ENCODE assay signal across 8 cellular contexts in the genomic region with DNA sequence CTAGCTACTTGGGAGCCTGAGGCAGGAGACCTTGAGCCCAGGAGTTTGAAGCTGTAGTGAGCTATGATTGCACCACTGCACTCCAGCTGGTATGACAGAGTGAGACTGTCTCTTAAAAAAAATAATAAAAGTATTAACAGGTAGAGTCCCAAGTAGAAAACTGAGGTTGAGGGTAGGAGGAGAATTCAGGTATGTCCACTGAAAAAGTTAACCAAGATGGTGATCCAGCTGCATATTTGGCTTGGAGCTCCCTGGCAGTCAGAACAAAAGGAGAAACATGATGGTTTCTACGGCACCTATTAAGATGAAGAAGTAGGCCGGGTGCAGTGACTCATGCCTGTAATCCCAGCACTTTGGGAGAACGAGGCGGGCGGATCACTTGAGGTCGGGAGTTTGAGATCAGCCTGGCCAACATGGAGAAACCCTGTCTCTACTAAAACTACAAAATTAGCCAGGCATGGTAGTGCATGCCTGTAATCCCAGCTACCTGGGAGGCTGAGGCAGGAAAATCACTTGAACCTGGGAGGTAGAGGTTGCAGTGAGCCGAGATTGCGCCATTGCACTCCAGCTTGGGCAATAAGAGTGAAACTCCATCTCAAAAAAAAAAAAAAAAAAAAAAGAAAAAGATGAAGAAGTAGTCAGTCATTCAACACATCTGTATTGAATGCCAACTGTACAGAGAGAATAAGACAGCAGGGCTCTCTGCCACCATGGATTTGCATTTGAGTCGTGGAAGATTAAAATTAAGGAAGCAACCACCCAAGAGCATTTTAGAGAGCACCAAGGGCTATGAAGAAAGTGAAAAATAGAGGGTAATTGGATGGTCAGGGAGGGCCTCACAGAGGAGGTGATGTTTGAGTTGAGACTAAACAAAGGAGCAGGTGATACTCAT. TPM values are rescaled to one million over a fixed set of nuclear protein-coding genes. Genes with fewer than 3 reads are reported as not detected.
DNase-seq lines count a peak whose midpoint lies in the region; ATAC-seq and TF ChIP-seq lines count a peak whose summit lies in the region.
"Not testable (repeated sequence)": the region's sequence is repeated elsewhere in the genome, so short reads cannot be mapped to it uniquely, and the experiment has no call there.

No MANE protein-coding gene starts in this region.

- H3K27ac ChIP-seq in breast epithelium (peak overlapping the region; percentile 84), esophagus squamous epithelium (peak overlapping the region; percentile 83 to 88 (median 86))

- intact Hi-C loops in CD14-positive monocyte (cut with micrococcal nuclease), result loop anchor here in 1 of 2 donors (10.0 kb wide), 1 partner anchor 521 kb away; no protein-coding TSS in a partner anchor
- intact Hi-C loops in breast epithelium (cut with DNase I; ENCODE audit: low total_unique reads); esophagus squamous epithelium (cut with DNase I): not testable (repeated sequence)

- WGBS in esophagus squamous epithelium, 2 donors, result 26 to 50% methylated on average over 7 to 8 of the region's 9 CpGs

- H3K27ac Mint-ChIP-seq in CD14-positive monocyte (peak overlapping the region; percentile 76 to 93 (median 90)), osteocyte (ENCODE audit: unreplicated experiment) (peak overlapping the region; percentile 13)
- peak overlapping the region; percentile 16 for H3K27ac Mint-ChIP-seq in stimulated activated memory B cell treated with anti-CD40 and anti-IgM and Interleukin-4, amounts not matched to agents 10 μg/mL and 1 μg/mL and 100 μg/mL, for 72 hours

- not testable (repeated sequence) for TF ChIP-seq POLR2A in breast epithelium (IDR thresholded peaks at IDR 0.05); esophagus squamous epithelium (IDR thresholded peaks at IDR 0.05)

- not testable (repeated sequence) for H3K9me3 Mint-ChIP-seq in CD14-positive monocyte; osteocyte (ENCODE audit: unreplicated experiment); stimulated activated memory B cell treated with anti-CD40 and anti-IgM and Interleukin-4, amounts not matched to agents 10 μg/mL and 1 μg/mL and 100 μg/mL, for 72 hours

- H3K27me3 ChIP-seq in breast epithelium, esophagus squamous epithelium: not testable (repeated sequence)

- H3K4me1 Mint-ChIP-seq in CD14-positive monocyte, result peaks cover 36% of the 10 kb centered on the region
- peaks cover 37% of the 10 kb centered on the region for H3K4me1 Mint-ChIP-seq in osteocyte (ENCODE audit: unreplicated experiment)
- H3K4me1 Mint-ChIP-seq in stimulated activated memory B cell treated with anti-CD40 and anti-IgM and Interleukin-4, amounts not matched to agents 10 μg/mL and 1 μg/mL and 100 μg/mL, for 72 hours, result not testable (repeated sequence)

- peak overlapping the region; percentile 56 to 77 for H3K4me3 Mint-ChIP-seq in CD14-positive monocyte
- not testable (repeated sequence) for H3K4me3 Mint-ChIP-seq in osteocyte (ENCODE audit: unreplicated experiment); stimulated activated memory B cell treated with anti-CD40 and anti-IgM and Interleukin-4, amounts not matched to agents 10 μg/mL and 1 μg/mL and 100 μg/mL, for 72 hours

- peak; percentile 62 for DNase-seq in CD14-positive monocyte (ENCODE audit: low spot score)
- DNase-seq in M059J (ENCODE audit: low read depth), result peak; percentile 63
- DNase-seq in SIG-M5 treated with dmso at 0.1 percent for 504 hours (lab: John Stamatoyannopoulos, UW; ENCODE audit: unreplicated experiment), result peak; percentile 74
- not testable (repeated sequence) for DNase-seq in breast epithelium (ENCODE audit: low spot score in 2 of 2); esophagus squamous epithelium (lab: John Stamatoyannopoulos, UW); osteocyte (ENCODE audit: extremely low spot score, unreplicated experiment)
- DNase-seq in kidney tubule cell (ENCODE audit: low spot score), result peak; percentile 34

- not testable (repeated sequence) for TF ChIP-seq CTCF in CD14-positive monocyte (IDR thresholded peaks at IDR 0.05); breast epithelium (IDR thresholded peaks at IDR 0.05); esophagus squamous epithelium (IDR thresholded peaks at IDR 0.05); osteocyte (IDR thresholded peaks at IDR 0.05)

- not testable (repeated sequence) for H3K9me3 ChIP-seq in breast epithelium, esophagus squamous epithelium

- not testable (repeated sequence) for H3K27me3 Mint-ChIP-seq in CD14-positive monocyte (ENCODE audit: low read depth in 3 of 3); osteocyte (ENCODE audit: unreplicated experiment); stimulated activated memory B cell treated with anti-CD40 and anti-IgM and Interleukin-4, amounts not matched to agents 10 μg/mL and 1 μg/mL and 100 μg/mL, for 72 hours

- H3K36me3 ChIP-seq in breast epithelium, result not testable (repeated sequence)
- peaks cover 0 to 49% (median 5%) of the 10 kb centered on the region in 3 donors for H3K36me3 ChIP-seq in esophagus squamous epithelium

- H3K4me1 ChIP-seq in breast epithelium (peaks cover 5 to 11% of the 10 kb centered on the region in 2 donors), esophagus squamous epithelium (peaks cover 18 to 54% (median 30%) of the 10 kb centered on the region in 3 donors)

- ATAC-seq in stimulated activated memory B cell treated with anti-CD40 and anti-IgM and Interleukin-4, amounts not matched to agents 10 μg/mL and 1 μg/mL and 100 μg/mL, for 72 hours, result not testable (repeated sequence)

- not testable (repeated sequence) for H3K4me3 ChIP-seq in breast epithelium, esophagus squamous epithelium

- H3K36me3 Mint-ChIP-seq in CD14-positive monocyte, result peaks cover 24 to 26% of the 10 kb centered on the region in 2 donors
- H3K36me3 Mint-ChIP-seq in osteocyte (ENCODE audit: unreplicated experiment); stimulated activated memory B cell treated with anti-CD40 and anti-IgM and Interleukin-4, amounts not matched to agents 10 μg/mL and 1 μg/mL and 100 μg/mL, for 72 hours: not testable (repeated sequence)

RNA-seq across cellular contexts. Expression of a gene that starts 5.8 kb away (rescaled TPM):
- 1 to 10 TPM; 2.9 to 3.5 TPM for polyA plus RNA-seq in CD14-positive monocyte
- 4.6 and 5.5 TPM in 2 replicates for total RNA-seq in M059J (2014; rRNA removed; shearing (Covaris generic))
- total RNA-seq in breast epithelium, result 10 to 100 TPM; 14.2 to 21.7 (median 14.4) TPM
- total RNA-seq in esophagus squamous epithelium, result 10 to 100 TPM in 3 of 4 donors, 1 to 10 TPM in 1; 8.1 to 25.4 (median 12.3) TPM
- 11.9 and 13.7 TPM in 2 replicates for total RNA-seq in osteocyte

Comparison
In these comparisons a context has a peak if more than half of its experiments do, and no peak if none do; other contexts are left out.
1. H3K27ac Mint-ChIP-seq: peak in every context shown above with its lines; median percentile 90 in CD14-positive monocyte; 16 in stimulated activated memory B cell treated with anti-CD40 and anti-IgM and Interleukin-4, amounts not matched to agents 10 μg/mL and 1 μg/mL and 100 μg/mL, for 72 hours; 13 in osteocyte.